In genomic region chr2:199509401-199509800, GRCh38 we compare ENCODE assay signal across 20 cellular contexts. TPM values are rescaled to one million over a fixed set of nuclear protein-coding genes. Genes with fewer than 3 reads are reported as not detected.
DNase-seq lines count a peak whose midpoint lies in the region; ATAC-seq and TF ChIP-seq lines count a peak whose summit lies in the region.
"Had no signal": no experiment of that assay in that cellular context is flagged by ENCODE, and none has a peak within 500 bp of the region (broad histone marks: within the 10 kb centered on the region; RNA-seq: fewer than 3 reads in every experiment).

No MANE protein-coding gene starts in this region.

- H3K9me3 Mint-ChIP-seq in activated CD4-positive, alpha-beta T cell treated with anti-CD3 and anti-CD28 coated beads, Interleukin-2, amount 10 ng/mL, durations not matched to agents 7 days and 5 days: no peaks in the 10 kb centered on the region
- H3K9me3 Mint-ChIP-seq: activated B cell treated with CpG ODN at 0.5 μM for 24 hours had no signal

- H2AFZ ChIP-seq in OCI-LY3 (ENCODE audit: low read depth, low read length): no peak overlapping the region
- H2AFZ ChIP-seq: parathyroid adenoma had no signal

- DNase-seq in left ventricle myocardium superior (no peak), left cardiac atrium (no peak), Peyer's patch (no peak)
- DNase-seq in activated CD4-positive, alpha-beta T cell treated with anti-CD3 and anti-CD28 coated beads, Interleukin-2, amount 10 ng/mL, durations not matched to agents 7 days and 5 days: no peak
- DNase-seq: activated B cell treated with CpG ODN at 0.5 μM for 24 hours; activated CD8-positive, alpha-beta memory T cell treated with anti-CD3 and anti-CD28 coated beads, Interleukin-2, amount 10 ng/mL, durations not matched to agents 7 days and 5 days; activated naive CD4-positive, alpha-beta T cell; brain microvascular endothelial cell; C1 segment of cervical spinal cord; DND-41; effector CD4-positive, alpha-beta T cell; spleen; substantia nigra; SW 1271 had no signal

- H3K4me1 Mint-ChIP-seq in activated CD4-positive, alpha-beta T cell treated with anti-CD3 and anti-CD28 coated beads, Interleukin-2, amount 10 ng/mL, durations not matched to agents 7 days and 5 days: no peaks in the 10 kb centered on the region
- H3K4me1 Mint-ChIP-seq: activated B cell treated with CpG ODN at 0.5 μM for 24 hours; activated CD8-positive, alpha-beta memory T cell treated with anti-CD3 and anti-CD28 coated beads, Interleukin-2, amount 10 ng/mL, durations not matched to agents 7 days and 5 days had no signal

- no peak overlapping the region for H3K4me3 Mint-ChIP-seq in activated CD4-positive, alpha-beta T cell treated with anti-CD3 and anti-CD28 coated beads, Interleukin-2, amount 10 ng/mL, durations not matched to agents 7 days and 5 days
- H3K4me3 Mint-ChIP-seq: activated B cell treated with CpG ODN at 0.5 μM for 24 hours; activated CD8-positive, alpha-beta memory T cell treated with anti-CD3 and anti-CD28 coated beads, Interleukin-2, amount 10 ng/mL, durations not matched to agents 7 days and 5 days had no signal

- H4K20me1 ChIP-seq in OCI-LY3 (ENCODE audit: insufficient read depth, low read length): no peaks in the 10 kb centered on the region

- peaks cover 32% of the 10 kb centered on the region; the same call in 1 of the 2 replicates for H3K27me3 ChIP-seq in OCI-LY3 (ENCODE audit: low read depth, low read length)
- H3K27me3 ChIP-seq in Peyer's patch: no peaks in the 10 kb centered on the region
- H3K27me3 ChIP-seq: brain microvascular endothelial cell had no signal

- no peaks in the 10 kb centered on the region for H3K9me3 ChIP-seq in OCI-LY3 (ENCODE audit: insufficient read depth, low read length)
- no peaks in the 10 kb centered on the region for H3K9me3 ChIP-seq in Peyer's patch
- H3K9me3 ChIP-seq: HAP-1, spleen had no signal

- H3K4me2 ChIP-seq in OCI-LY3 (ENCODE audit: low read length): peak overlapping the region; percentile 39

- no peak for TF ChIP-seq CTCF in OCI-LY3 (IDR thresholded peaks at IDR 0.05; ENCODE audit: low read depth, low read length)
- TF ChIP-seq CTCF in Peyer's patch (IDR thresholded peaks at IDR 0.05): no peak

- H3K27ac ChIP-seq in OCI-LY3 (ENCODE audit: low read length) (no peak overlapping the region), Peyer's patch (no peak overlapping the region)
- H3K27ac ChIP-seq: brain microvascular endothelial cell, parathyroid adenoma, spleen had no signal

- H3K4me3 ChIP-seq in OCI-LY3 (ENCODE audit: low read length) (peak overlapping the region; percentile 14; the same call in 1 of the 2 replicates), Peyer's patch (no peak overlapping the region)
- H3K4me3 ChIP-seq: HAP-1, spleen had no signal

- no peak for TF ChIP-seq POLR2A in Peyer's patch (IDR thresholded peaks at IDR 0.05)

- peak; percentile 92 for ATAC-seq in GM19324 (IDR thresholded peaks at IDR 0.05; ENCODE audit: low FRiP score, unreplicated experiment)
- ATAC-seq in GM21786 (IDR thresholded peaks at IDR 0.05; ENCODE audit: unreplicated experiment): peak; percentile 89
- peak; percentile 97 for ATAC-seq in HG03097 (IDR thresholded peaks at IDR 0.05; ENCODE audit: low FRiP score, unreplicated experiment)
- no peak for ATAC-seq in left ventricle myocardium superior
- ATAC-seq in left cardiac atrium: no peak
- ATAC-seq: activated CD8-positive, alpha-beta memory T cell treated with anti-CD3 and anti-CD28 coated beads, Interleukin-2, amount 10 ng/mL, durations not matched to agents 7 days and 5 days had no signal

- H3K27me3 Mint-ChIP-seq in activated CD4-positive, alpha-beta T cell treated with anti-CD3 and anti-CD28 coated beads, Interleukin-2, amount 10 ng/mL, durations not matched to agents 7 days and 5 days: peaks cover 5% of the 10 kb centered on the region
- H3K27me3 Mint-ChIP-seq: activated CD8-positive, alpha-beta memory T cell treated with anti-CD3 and anti-CD28 coated beads, Interleukin-2, amount 10 ng/mL, durations not matched to agents 7 days and 5 days had no signal

- H3K36me3 Mint-ChIP-seq in activated CD4-positive, alpha-beta T cell treated with anti-CD3 and anti-CD28 coated beads, Interleukin-2, amount 10 ng/mL, durations not matched to agents 7 days and 5 days (ENCODE audit: low read depth): no peaks in the 10 kb centered on the region
- H3K36me3 Mint-ChIP-seq: activated CD8-positive, alpha-beta memory T cell treated with anti-CD3 and anti-CD28 coated beads, Interleukin-2, amount 10 ng/mL, durations not matched to agents 7 days and 5 days had no signal

- intact Hi-C loops in left ventricle myocardium superior (cut with micrococcal nuclease): no loop called here
- intact Hi-C loops in left cardiac atrium (cut with DNase I): no loop called here

- H3K36me3 ChIP-seq in OCI-LY3 (replicated peaks; ENCODE audit: low read depth, low read length) (no peaks in the 10 kb centered on the region), Peyer's patch (no peaks in the 10 kb centered on the region)
- H3K36me3 ChIP-seq: brain microvascular endothelial cell, HAP-1, spleen had no signal

- POLR2A ChIA-PET in activated CD4-positive, alpha-beta T cell treated with anti-CD3 and anti-CD28 coated beads, Interleukin-2, amount 10 ng/mL, durations not matched to agents 7 days and 5 days (lab: Charles Lee): no interaction called here

- H3K9ac ChIP-seq in OCI-LY3 (ENCODE audit: low read length): no peak overlapping the region
- H3K9ac ChIP-seq: parathyroid adenoma had no signal

- no peaks in the 10 kb centered on the region for H3K79me2 ChIP-seq in OCI-LY3 (ENCODE audit: low read length)
- H3K79me2 ChIP-seq: parathyroid adenoma had no signal

- H3K27ac Mint-ChIP-seq in activated CD4-positive, alpha-beta T cell treated with anti-CD3 and anti-CD28 coated beads, Interleukin-2, amount 10 ng/mL, durations not matched to agents 7 days and 5 days: no peak overlapping the region
- H3K27ac Mint-ChIP-seq: activated B cell treated with CpG ODN at 0.5 μM for 24 hours; activated CD8-positive, alpha-beta memory T cell treated with anti-CD3 and anti-CD28 coated beads, Interleukin-2, amount 10 ng/mL, durations not matched to agents 7 days and 5 days had no signal

- CTCF ChIA-PET in activated CD4-positive, alpha-beta T cell treated with anti-CD3 and anti-CD28 coated beads, Interleukin-2, amount 10 ng/mL, durations not matched to agents 7 days and 5 days (lab: Charles Lee): no interaction called here

- H3K4me1 ChIP-seq in OCI-LY3 (ENCODE audit: low read length) (peaks cover 16% of the 10 kb centered on the region), Peyer's patch (no peaks in the 10 kb centered on the region)
- H3K4me1 ChIP-seq: HAP-1, parathyroid adenoma, spleen had no signal

RNA-seq across cellular contexts. Expression of gene SATB2, which starts 51.7 kb away (rescaled TPM):
- total RNA-seq in left ventricle myocardium superior (1.3 TPM), left cardiac atrium (1 to 10 TPM; 2.2 to 2.4 TPM), Peyer's patch (100 to 1,000 TPM in 1 of 4 donors, 10 to 100 TPM in 3; 62.0 to 104 (median 91.1) TPM)
- total RNA-seq in activated CD4-positive, alpha-beta T cell treated with anti-CD3 and anti-CD28 coated beads, Interleukin-2, amount 10 ng/mL, durations not matched to agents 7 days and 5 days: under 1 TPM; 0.02 to 0.07 TPM

Comparison
In these comparisons a context has a peak if more than half of its experiments do, and no peak if none do; other contexts are left out.
1. ATAC-seq: peak in GM19324 (single experiment), GM21786 (single experiment) and HG03097 (single experiment); none in left ventricle myocardium superior (single experiment) and left cardiac atrium (0 of 2).
2. RNA of gene SATB2, which starts 51.7 kb away (total RNA-seq): 62.0 to 104 TPM in Peyer's patch; 2.2 to 2.4 TPM in left cardiac atrium, 1.3 TPM in left ventricle myocardium superior (single experiment) and 0.02 to 0.07 TPM in activated CD4-positive, alpha-beta T cell treated with anti-CD3 and anti-CD28 coated beads, Interleukin-2, amount 10 ng/mL, durations not matched to agents 7 days and 5 days; every median in the first group is over 10 times any median in the second.